ENCODE assay signal across 14 cellular contexts in genomic region chr1:94579876-94580294, GRCh38. TPM values are rescaled to one million over a fixed set of nuclear protein-coding genes. Genes with fewer than 3 reads are reported as not detected.
DNase-seq lines count a peak whose midpoint lies in the region; ATAC-seq, FAIRE-seq and TF ChIP-seq lines count a peak whose summit lies in the region.
"Had no signal": no experiment of that assay in that cellular context is flagged by ENCODE, and none has a peak within 500 bp of the region (broad histone marks: within the 10 kb centered on the region; RNA-seq: fewer than 3 reads in every experiment).

No MANE protein-coding gene starts in this region.

- no peaks in the 10 kb centered on the region for H3K79me2 ChIP-seq in H9 (ENCODE audit: insufficient read depth, low read length)

- no peak overlapping the region for H3K56ac ChIP-seq in H9 (ENCODE audit: insufficient read length, low read depth, low read length)

- H3K36me3 ChIP-seq in thoracic aorta, result no peaks in the 10 kb centered on the region
- H3K36me3 ChIP-seq: prostate gland had no signal

- no peak overlapping the region for H3K23ac ChIP-seq in H9 (ENCODE audit: insufficient read length, low read depth, low read length)

- peak overlapping the region; percentile 46; the same call in 1 of the 2 replicates for H3K14ac ChIP-seq in H9 (ENCODE audit: insufficient read depth, low read length)

- H3K4me3 ChIP-seq in thoracic aorta, result no peak overlapping the region
- H3K4me3 ChIP-seq: prostate gland, SK-N-MC had no signal

- no peak overlapping the region for H2BK5ac ChIP-seq in H9 (ENCODE audit: insufficient read length, low read length)

- H3K9me3 Mint-ChIP-seq in H9, result peaks cover 30% of the 10 kb centered on the region in 2 experiments
- peaks cover 7% of the 10 kb centered on the region for H3K9me3 Mint-ChIP-seq in activated CD8-positive, alpha-beta memory T cell treated with anti-CD3 and anti-CD28 coated beads, Interleukin-2, amount 10 ng/mL, durations not matched to agents 7 days and 5 days (ENCODE audit: low read depth)

- no peaks in the 10 kb centered on the region for H3K79me1 ChIP-seq in H9 (ENCODE audit: insufficient read depth, low read depth, low read length, poor library complexity, severe bottlenecking)

- intact Hi-C loops in Right ventricle myocardium superior (cut with DNase I), result no loop called here

- ATAC-seq in thoracic aorta (ENCODE audit: insufficient number of reproducible peaks, low FRiP score, low read depth), result no peak
- ATAC-seq in activated CD8-positive, alpha-beta memory T cell treated with anti-CD3 and anti-CD28 coated beads, Interleukin-2, amount 10 ng/mL, durations not matched to agents 7 days and 5 days, result no peak
- ATAC-seq in Right ventricle myocardium superior (ENCODE audit: poor library complexity), result no peak
- ATAC-seq: activated T-helper 17 cell treated with anti-CD3 and anti-CD28 coated beads, Interleukin-2, amount 50 U/mL, for 72 hours; stimulated activated effector memory CD8-positive, alpha-beta T cell treated with anti-CD3 and anti-CD28 coated beads, Interleukin-12 subunit alpha, Interleukin-12 subunit beta, amount 100 ng/mL, for 72 hours had no signal

- H3K4me3 Mint-ChIP-seq in H9, result no peak overlapping the region
- no peak overlapping the region for H3K4me3 Mint-ChIP-seq in activated CD8-positive, alpha-beta memory T cell treated with anti-CD3 and anti-CD28 coated beads, Interleukin-2, amount 10 ng/mL, durations not matched to agents 7 days and 5 days
- H3K4me3 Mint-ChIP-seq: activated T-helper 17 cell treated with anti-CD3 and anti-CD28 coated beads, Interleukin-2, amount 50 U/mL, for 72 hours; stimulated activated effector memory CD8-positive, alpha-beta T cell treated with anti-CD3 and anti-CD28 coated beads, Interleukin-12 subunit alpha, Interleukin-12 subunit beta, amount 100 ng/mL, for 72 hours had no signal

- no peak overlapping the region for H2BK12ac ChIP-seq in H9 (ENCODE audit: insufficient read length, low read depth, low read length)

- TF ChIP-seq CTCF in H9 (conservative IDR thresholded peaks at IDR 0.05) (no peak), thoracic aorta (IDR thresholded peaks at IDR 0.05) (no peak)

- no CpG with 5 or more reads among the region's 2 CpGs for WGBS in H9 (ENCODE audit: extremely low coverage, insufficient read length, low lambda C conversion rate)

- peak; percentile 69 for DNase-seq in H9
- DNase-seq in SW480 (ENCODE audit: low spot score), result peak; percentile 86
- DNase-seq in glomerular visceral epithelial cell (ENCODE audit: extremely low spot score), result peak; percentile 87
- no peak for DNase-seq in thoracic aorta (ENCODE audit: low spot score)
- DNase-seq in activated CD8-positive, alpha-beta memory T cell treated with anti-CD3 and anti-CD28 coated beads, Interleukin-2, amount 10 ng/mL, durations not matched to agents 7 days and 5 days, result no peak
- DNase-seq in Right ventricle myocardium superior, result no peak
- no peak for DNase-seq in 8988T
- no peak for DNase-seq in GM12892 (ENCODE audit: insufficient read length)
- DNase-seq: foreskin melanocyte, MM.1S had no signal

- H3K9me3 ChIP-seq in H9 (ENCODE audit: control insufficient read depth, low read depth, low read length) (no peaks in the 10 kb centered on the region), thoracic aorta (no peaks in the 10 kb centered on the region)
- H3K9me3 ChIP-seq: prostate gland had no signal

- no peak overlapping the region for H3T11ph ChIP-seq in H9 (ENCODE audit: low read length)

- H3K27ac Mint-ChIP-seq in H9, result peak overlapping the region in 1 of 3 experiments; percentile 53; a peak in 2 of 7 replicates
- H3K27ac Mint-ChIP-seq in activated CD8-positive, alpha-beta memory T cell treated with anti-CD3 and anti-CD28 coated beads, Interleukin-2, amount 10 ng/mL, durations not matched to agents 7 days and 5 days, result no peak overlapping the region
- H3K27ac Mint-ChIP-seq: activated T-helper 17 cell treated with anti-CD3 and anti-CD28 coated beads, Interleukin-2, amount 50 U/mL, for 72 hours; stimulated activated effector memory CD8-positive, alpha-beta T cell treated with anti-CD3 and anti-CD28 coated beads, Interleukin-12 subunit alpha, Interleukin-12 subunit beta, amount 100 ng/mL, for 72 hours had no signal

- no peak overlapping the region for H4K8ac ChIP-seq in H9 (replicated peaks; ENCODE audit: insufficient read length, low read depth, low read length)

- no peak overlapping the region for H2BK120ac ChIP-seq in H9 (ENCODE audit: low read depth, low read length, poor library complexity, severe bottlenecking)

- no peak overlapping the region for H4K5ac ChIP-seq in H9 (ENCODE audit: insufficient read length, low read depth, low read length)

- H4K91ac ChIP-seq in H9 (ENCODE audit: insufficient read length, low read depth, low read length), result no peak overlapping the region

- no peak for TF ChIP-seq POLR2A in GM12892 (IDR thresholded peaks at IDR 0.05; ENCODE audit: low read depth, low read length)

- H2AFZ ChIP-seq in H9 (ENCODE audit: low read length), result no peak overlapping the region

- no peak overlapping the region for H2AK5ac ChIP-seq in H9 (ENCODE audit: insufficient read length, low read length)

- H3K23me2 ChIP-seq in H9 (ENCODE audit: insufficient read length, low read depth, low read length, poor library complexity, severe bottlenecking), result no peaks in the 10 kb centered on the region

- H3K18ac ChIP-seq in H9 (ENCODE audit: insufficient read length, low read depth, low read length), result peak overlapping the region; percentile 48

- H3K27ac ChIP-seq in H9 (ENCODE audit: insufficient read length, low read depth, low read length), result no peak overlapping the region
- H3K27ac ChIP-seq in thoracic aorta, result peak overlapping the region; percentile 24 to 50
- H3K27ac ChIP-seq: prostate gland, SK-N-MC had no signal

- no peak overlapping the region for H2BK15ac ChIP-seq in H9 (ENCODE audit: low read depth, low read length)

- H3K27me3 Mint-ChIP-seq in H9 (ENCODE audit: low read depth), result no peaks in the 10 kb centered on the region
- peaks cover 10% of the 10 kb centered on the region for H3K27me3 Mint-ChIP-seq in activated CD8-positive, alpha-beta memory T cell treated with anti-CD3 and anti-CD28 coated beads, Interleukin-2, amount 10 ng/mL, durations not matched to agents 7 days and 5 days

- no peak for FAIRE-seq in GM12892 (lab: Jason Lieb, UNC)

- H3K27me3 ChIP-seq in H9 (ENCODE audit: insufficient read depth, low read length) (no peaks in the 10 kb centered on the region), thoracic aorta (replicated peaks; ENCODE audit: insufficient read depth) (no peaks in the 10 kb centered on the region)

- no peak overlapping the region for H3K9ac ChIP-seq in H9 (ENCODE audit: extremely low read depth, insufficient read length, low read length)

- H2BK20ac ChIP-seq in H9 (ENCODE audit: low read depth, low read length, poor library complexity, severe bottlenecking), result no peak overlapping the region

- no peaks in the 10 kb centered on the region for H4K20me1 ChIP-seq in H9 (ENCODE audit: control insufficient read depth, insufficient read depth, insufficient read length)

- H3K4me2 ChIP-seq in H9 (ENCODE audit: insufficient read depth, insufficient read length, low read length), result no peak overlapping the region

- peaks cover 13 to 26% (median 23%) of the 10 kb centered on the region in 3 experiments for H3K36me3 Mint-ChIP-seq in H9 (ENCODE audit: insufficient read depth in 1 of 3, low read depth in 3 of 3)
- peaks cover 1% of the 10 kb centered on the region for H3K36me3 Mint-ChIP-seq in activated CD8-positive, alpha-beta memory T cell treated with anti-CD3 and anti-CD28 coated beads, Interleukin-2, amount 10 ng/mL, durations not matched to agents 7 days and 5 days
- H3K36me3 Mint-ChIP-seq: stimulated activated effector memory CD8-positive, alpha-beta T cell treated with anti-CD3 and anti-CD28 coated beads, Interleukin-12 subunit alpha, Interleukin-12 subunit beta, amount 100 ng/mL, for 72 hours had no signal

- H3K4me1 Mint-ChIP-seq in H9, result peaks cover 17 to 25% of the 10 kb centered on the region in 2 experiments
- no peaks in the 10 kb centered on the region for H3K4me1 Mint-ChIP-seq in activated CD8-positive, alpha-beta memory T cell treated with anti-CD3 and anti-CD28 coated beads, Interleukin-2, amount 10 ng/mL, durations not matched to agents 7 days and 5 days
- H3K4me1 Mint-ChIP-seq: activated T-helper 17 cell treated with anti-CD3 and anti-CD28 coated beads, Interleukin-2, amount 50 U/mL, for 72 hours; stimulated activated effector memory CD8-positive, alpha-beta T cell treated with anti-CD3 and anti-CD28 coated beads, Interleukin-12 subunit alpha, Interleukin-12 subunit beta, amount 100 ng/mL, for 72 hours had no signal

- H3K4ac ChIP-seq in H9 (ENCODE audit: low read depth, low read length), result no peak overlapping the region

- CTCF ChIA-PET in activated CD8-positive, alpha-beta memory T cell treated with anti-CD3 and anti-CD28 coated beads, Interleukin-2, amount 10 ng/mL, durations not matched to agents 7 days and 5 days (lab: Charles Lee), result no interaction called here

- H3K4me1 ChIP-seq in H9 (ENCODE audit: insufficient read depth, low read length) (no peaks in the 10 kb centered on the region; the same call in 1 of the 2 replicates), thoracic aorta (ENCODE audit: control insufficient read depth in 1 of 2, low read depth in 2 of 2) (peaks cover 12 to 38% of the 10 kb centered on the region in 2 donors)
- H3K4me1 ChIP-seq: prostate gland had no signal

RNA-seq across cellular contexts. Expression of gene F3, which starts 38.3 kb away (rescaled TPM):
- 21.7 and 24.6 TPM in 2 replicates for total RNA-seq in H9 (2021)
- total RNA-seq in thoracic aorta, result 10 to 100 TPM; 70.5 to 73.6 TPM
- total RNA-seq in activated CD8-positive, alpha-beta memory T cell treated with anti-CD3 and anti-CD28 coated beads, Interleukin-2, amount 10 ng/mL, durations not matched to agents 7 days and 5 days, result under 1 TPM in 1 of 2 experiments, not detected in 1; 0.23 TPM
- total RNA-seq in Right ventricle myocardium superior, result 21.5 TPM
- polyA plus RNA-seq in GM12892 (2012; ENCODE audit: missing spikeins), result not detected
- total RNA-seq: activated T-helper 17 cell treated with anti-CD3 and anti-CD28 coated beads, Interleukin-2, amount 50 U/mL, for 72 hours had no signal

Comparison
In these comparisons a context has a peak if more than half of its experiments do, and no peak if none do; other contexts are left out.
1. DNase-seq: peak in H9 (single experiment), SW480 (single experiment) and glomerular visceral epithelial cell (single experiment); none in thoracic aorta (single experiment), activated CD8-positive, alpha-beta memory T cell treated with anti-CD3 and anti-CD28 coated beads, Interleukin-2, amount 10 ng/mL, durations not matched to agents 7 days and 5 days (single experiment), Right ventricle myocardium superior (single experiment), 8988T (single experiment) and GM12892 (single experiment).
2. RNA of gene F3, which starts 38.3 kb away (total RNA-seq): 70.5 to 73.6 TPM in thoracic aorta, 21.7 to 24.6 TPM in H9 and 21.5 TPM in Right ventricle myocardium superior (single experiment); 0.23 TPM in activated CD8-positive, alpha-beta memory T cell treated with anti-CD3 and anti-CD28 coated beads, Interleukin-2, amount 10 ng/mL, durations not matched to agents 7 days and 5 days; every median in the first group is over 10 times any median in the second.